11 cellular contexts compared by ENCODE assay signal in genomic region chr21:44919111-44919912, GRCh38. TPM values are rescaled to one million over a fixed set of nuclear protein-coding genes. Genes with fewer than 3 reads are reported as not detected.
DNase-seq lines count a peak whose midpoint lies in the region; ATAC-seq, FAIRE-seq and TF ChIP-seq lines count a peak whose summit lies in the region.
"Had no signal": no experiment of that assay in that cellular context is flagged by ENCODE, and none has a peak within 500 bp of the region (broad histone marks: within the 10 kb centered on the region; RNA-seq: fewer than 3 reads in every experiment).

No MANE protein-coding gene starts in this region.

- TF ChIP-seq POLR2A in endothelial cell of umbilical vein (IDR thresholded peaks at IDR 0.05; ENCODE audit: low read depth, low read length) (no peak), spleen (IDR thresholded peaks at IDR 0.05) (no peak)

- CTCF ChIA-PET in endothelial cell of umbilical vein (lab: Charles Lee), result interaction anchor here (0.7 to 1.6 kb wide), 10 partner anchors 8 to 220 kb away, joined by 3 to 9 read pairs (median 3); no protein-coding TSS in a partner anchor
- CTCF ChIA-PET in PC-3 (lab: Charles Lee), result no interaction called here

- dilution Hi-C loops in endothelial cell of umbilical vein (cut with MboI; ENCODE audit: extremely low pct_ligation_motif_present, low sequenced_read_pairs), result no loop called here

- no peaks in the 10 kb centered on the region for H3K9me1 ChIP-seq in endothelial cell of umbilical vein (replicated peaks; ENCODE audit: control insufficient read depth, extremely low read depth, insufficient read depth, low read length)

- H2AFZ ChIP-seq in endothelial cell of umbilical vein (ENCODE audit: low read depth, low read length) (peak overlapping the region; percentile 48), PC-3 (ENCODE audit: low read length) (no peak overlapping the region)

- H4K20me1 ChIP-seq in endothelial cell of umbilical vein (replicated peaks; ENCODE audit: control insufficient read depth, extremely low read depth, insufficient read depth, low read length) (no peaks in the 10 kb centered on the region), PC-3 (ENCODE audit: low read length) (no peaks in the 10 kb centered on the region)

- H3K9ac ChIP-seq in NT2/D1 (ENCODE audit: insufficient read length, low read depth) (peak overlapping the region; percentile 21), endothelial cell of umbilical vein (replicated peaks; ENCODE audit: extremely low read depth, insufficient read depth, low read length) (no peak overlapping the region), PC-3 (ENCODE audit: low read length) (no peak overlapping the region)

- WGBS in spleen, 5 donors, result 28 to 57% (median 47%) methylated on average over 6 to 23 of the region's 26 CpGs

- no peak for TF ChIP-seq CTCF in endothelial cell of umbilical vein (IDR thresholded peaks at IDR 0.05; ENCODE audit: extremely low read depth in 1 of 2, insufficient read depth in 1 of 2, low read depth in 1 of 2, low read length in 2 of 2)
- TF ChIP-seq CTCF in spleen (IDR thresholded peaks at IDR 0.05 in 8 of 11, conservative IDR thresholded peaks at IDR 0.05 in 3 of 11), result no peak
- no peak for TF ChIP-seq CTCF in PC-3 (conservative IDR thresholded peaks at IDR 0.05; ENCODE audit: low read depth, low read length)

- FAIRE-seq in endothelial cell of umbilical vein (lab: Jason Lieb, UNC), result no peak
- FAIRE-seq: A204.1 had no signal

- no peak for ATAC-seq in HG02763 (IDR thresholded peaks at IDR 0.05; ENCODE audit: unreplicated experiment)
- ATAC-seq in PC-3, result no peak

- peaks cover 14% of the 10 kb centered on the region for H3K27me3 ChIP-seq in NT2/D1 (ENCODE audit: insufficient read depth, insufficient read length)
- H3K27me3 ChIP-seq in endothelial cell of umbilical vein (ENCODE audit: control insufficient read depth in 2 of 2, insufficient read depth in 2 of 2, low read length in 2 of 2), result peaks cover 5 to 8% of the 10 kb centered on the region in 2 experiments
- H3K27me3 ChIP-seq in spleen (replicated peaks in 1 of 7), result no peaks in the 10 kb centered on the region
- H3K27me3 ChIP-seq in PC-3 (ENCODE audit: low read length), result no peaks in the 10 kb centered on the region

- no peaks in the 10 kb centered on the region for H3K9me2 ChIP-seq in PC-3 (replicated peaks; ENCODE audit: low read length)

- H3K4me1 ChIP-seq in NT2/D1 (ENCODE audit: insufficient read depth, insufficient read length), result peaks cover 10% of the 10 kb centered on the region
- peaks cover 17% of the 10 kb centered on the region for H3K4me1 ChIP-seq in endothelial cell of umbilical vein (ENCODE audit: control insufficient read depth, extremely low read depth, insufficient read depth, low read length)
- H3K4me1 ChIP-seq in spleen, result peaks cover 36 to 98% (median 79%) of the 10 kb centered on the region in 6 donors
- H3K4me1 ChIP-seq in PC-3 (ENCODE audit: insufficient read depth, low read length), result peaks cover 39% of the 10 kb centered on the region

- intact Hi-C loops in endothelial cell of umbilical vein (cut with micrococcal nuclease), result no loop called here
- intact Hi-C loops in spleen (cut with DNase I; ENCODE audit: low total_unique reads), result no loop called here
- intact Hi-C loops in PC-3 (cut with micrococcal nuclease), result no loop called here

- H3K36me3 ChIP-seq in NT2/D1 (ENCODE audit: insufficient read depth, insufficient read length, low read length), result no peaks in the 10 kb centered on the region
- H3K36me3 ChIP-seq in endothelial cell of umbilical vein (ENCODE audit: control insufficient read depth in 2 of 2, extremely low read depth in 1 of 2, insufficient read depth in 2 of 2, low read length in 2 of 2), result no peaks in the 10 kb centered on the region
- H3K36me3 ChIP-seq in spleen, result peaks cover 0 to 25% (median 11%) of the 10 kb centered on the region in 6 donors
- no peaks in the 10 kb centered on the region for H3K36me3 ChIP-seq in PC-3 (ENCODE audit: low read depth, low read length)

- POLR2A ChIA-PET in endothelial cell of umbilical vein (lab: Charles Lee) (no interaction called here), PC-3 (lab: Charles Lee; ENCODE audit: unreplicated experiment) (no interaction called here)

- peaks cover 10% of the 10 kb centered on the region for H3F3A ChIP-seq in PC-3 (ENCODE audit: low read length, unreplicated experiment)

- H3K4me2 ChIP-seq in endothelial cell of umbilical vein (ENCODE audit: insufficient read depth, low read length) (no peak overlapping the region), PC-3 (ENCODE audit: low read length) (no peak overlapping the region)

- BruUV-seq in endothelial cell of umbilical vein (replicated peaks; lab: Mats Ljungman, UMichigan), result no TSS peak
- no TSS peak for BruUV-seq in PC-3 (replicated peaks; lab: Mats Ljungman, UMichigan)

- H3K9me3 ChIP-seq in NT2/D1 (ENCODE audit: insufficient read depth, low read length) (no peaks in the 10 kb centered on the region), endothelial cell of umbilical vein (replicated peaks; ENCODE audit: control insufficient read depth, insufficient read depth, low read length) (no peaks in the 10 kb centered on the region), spleen (no peaks in the 10 kb centered on the region), PC-3 (ENCODE audit: low read length) (no peaks in the 10 kb centered on the region)
- H3K9me3 ChIP-seq: mucosa of descending colon had no signal

- peak; percentile 79 for DNase-seq in NK-92 treated with Interleukin-12 subunit alpha and Interleukin-12 subunit beta, amount 100 ng/mL, for 24 hours (lab: John Stamatoyannopoulos, UW)
- DNase-seq in NK-92 (lab: John Stamatoyannopoulos, UW; ENCODE audit: unreplicated experiment), result no peak
- no peak for DNase-seq in NT2/D1 (ENCODE audit: low read depth, low spot score)
- DNase-seq in endothelial cell of umbilical vein (ENCODE audit: low read depth, low spot score), result no peak
- peak; percentile 89 for DNase-seq in spleen
- no peak for DNase-seq in HuH-7.5 (ENCODE audit: low spot score)
- DNase-seq in PC-3, result no peak

- H3K27ac ChIP-seq in endothelial cell of umbilical vein (ENCODE audit: insufficient read depth, low read depth, low read length) (no peak overlapping the region), spleen (peak overlapping the region in 7 of 8 donors; percentile 85 to 97 (median 93)), PC-3 (ENCODE audit: low read length) (no peak overlapping the region)

- H3K79me2 ChIP-seq in endothelial cell of umbilical vein (ENCODE audit: control insufficient read depth, insufficient read depth, low read length) (no peaks in the 10 kb centered on the region), PC-3 (ENCODE audit: low read length) (peaks cover 34% of the 10 kb centered on the region)

- no peak overlapping the region for H3K4me3 ChIP-seq in NT2/D1 (ENCODE audit: insufficient read length, low read depth)
- H3K4me3 ChIP-seq in endothelial cell of umbilical vein (replicated peaks in 1 of 3; ENCODE audit: insufficient read depth in 1 of 3, low read depth in 1 of 3, low read length in 3 of 3), result no peak overlapping the region
- peak overlapping the region; percentile 57 to 93 (median 74) for H3K4me3 ChIP-seq in spleen
- H3K4me3 ChIP-seq in PC-3 (ENCODE audit: low read length), result no peak overlapping the region
- H3K4me3 ChIP-seq: mucosa of descending colon had no signal

TF ChIP-seq in endothelial cell of umbilical vein, 7 proteins besides CTCF, POLR2A, EP300 and RAD21 (continues in another document):
- TF ChIP-seq MYC (IDR thresholded peaks at IDR 0.05; ENCODE audit: low read depth, low read length) (no peak), JUN (IDR thresholded peaks at IDR 0.05; ENCODE audit: borderline replicate concordance, insufficient read depth, insufficient read length, low read depth) (no peak), GATA2 (IDR thresholded peaks at IDR 0.05; ENCODE audit: insufficient read depth, insufficient read length, low read depth, low read length) (no peak), FOS (IDR thresholded peaks at IDR 0.05; ENCODE audit: borderline replicate concordance, insufficient read depth, low read length) (no peak)

RNA-seq across cellular contexts. Expression of gene ITGB2, which starts 1.4 kb away (rescaled TPM):
- total RNA-seq in endothelial cell of umbilical vein, result 0.65 and 0.91 TPM in 2 replicates
- polyA plus RNA-seq in endothelial cell of umbilical vein, result 0.39 and 0.59 TPM in 2 replicates
- polyA plus RNA-seq in endothelial cell of umbilical vein (2011; cell fraction: cytosol; rRNA removed), result 0.26 and 0.87 TPM in 2 replicates
- 0.30 and 0.48 TPM in 2 replicates for polyA plus RNA-seq in endothelial cell of umbilical vein (2011; cell fraction: nucleus; rRNA removed)
- 0.94 and 1.9 TPM in 2 replicates for polyA plus RNA-seq in endothelial cell of umbilical vein (2012)
- polyA minus RNA-seq in endothelial cell of umbilical vein, result 0.19 TPM in 1 of 2 replicates, not detected in the other
- 0.72 TPM for polyA minus RNA-seq in endothelial cell of umbilical vein (2011; cell fraction: cytosol; rRNA and poly(A)+ RNA removed)
- polyA minus RNA-seq in endothelial cell of umbilical vein (2011; cell fraction: nucleus; rRNA and poly(A)+ RNA removed), result 0.58 TPM in 1 of 2 replicates, not detected in the other
- 100 to 1,000 TPM; 285 to 754 (median 415) TPM for total RNA-seq in spleen
- polyA plus RNA-seq in spleen, result 100 to 1,000 TPM in 2 of 3 donors, 10 to 100 TPM in 1; 92.1 to 332 (median 250) TPM
- 45.1 and 45.7 TPM in 2 replicates for total RNA-seq in PC-3 (2014; rRNA removed)
- total RNA-seq: RPMI7951 had no signal

RNA-seq across cellular contexts. Expression of gene SLX9, which starts 20.5 kb away (rescaled TPM):
- total RNA-seq in endothelial cell of umbilical vein (46.4 and 50.6 TPM in 2 replicates), spleen (10 to 100 TPM in 6 of 7 donors, 1 to 10 TPM in 1; 6.1 to 30.6 (median 26.4) TPM), PC-3 (2014; rRNA removed) (80.1 and 94.9 TPM in 2 replicates)
- polyA plus RNA-seq in endothelial cell of umbilical vein (27.0 and 27.7 TPM in 2 replicates), spleen (10 to 100 TPM; 16.4 to 35.4 (median 28.5) TPM)
- polyA plus RNA-seq in endothelial cell of umbilical vein (2011; cell fraction: cytosol; rRNA removed), result 22.2 and 31.4 TPM in 2 replicates
- polyA plus RNA-seq in endothelial cell of umbilical vein (2011; cell fraction: nucleus; rRNA removed), result 12.9 and 19.4 TPM in 2 replicates
- 22.1 and 31.0 TPM in 2 replicates for polyA plus RNA-seq in endothelial cell of umbilical vein (2012)
- 5.8 and 7.4 TPM in 2 replicates for polyA minus RNA-seq in endothelial cell of umbilical vein
- polyA minus RNA-seq in endothelial cell of umbilical vein (2011; cell fraction: cytosol; rRNA and poly(A)+ RNA removed), result 43.1 TPM
- 2.3 and 5.7 TPM in 2 replicates for polyA minus RNA-seq in endothelial cell of umbilical vein (2011; cell fraction: nucleus; rRNA and poly(A)+ RNA removed)

RNA-seq across cellular contexts. Expression of gene PTTG1IP, which starts 45.8 kb away (rescaled TPM):
- 406 and 415 TPM in 2 replicates for total RNA-seq in endothelial cell of umbilical vein
- 313 and 342 TPM in 2 replicates for polyA plus RNA-seq in endothelial cell of umbilical vein
- polyA plus RNA-seq in endothelial cell of umbilical vein (2011; cell fraction: cytosol; rRNA removed), result 289 and 309 TPM in 2 replicates
- polyA plus RNA-seq in endothelial cell of umbilical vein (2011; cell fraction: nucleus; rRNA removed), result 194 and 204 TPM in 2 replicates
- 314 and 368 TPM in 2 replicates for polyA plus RNA-seq in endothelial cell of umbilical vein (2012)
- polyA minus RNA-seq in endothelial cell of umbilical vein, result 267 and 299 TPM in 2 replicates
- 103 TPM for polyA minus RNA-seq in endothelial cell of umbilical vein (2011; cell fraction: cytosol; rRNA and poly(A)+ RNA removed)
- 77.5 and 96.0 TPM in 2 replicates for polyA minus RNA-seq in endothelial cell of umbilical vein (2011; cell fraction: nucleus; rRNA and poly(A)+ RNA removed)
- total RNA-seq in spleen, result 100 to 1,000 TPM; 121 to 189 (median 165) TPM
- 10 to 100 TPM; 57.6 to 69.3 (median 64.9) TPM for polyA plus RNA-seq in spleen
- total RNA-seq in PC-3 (2014; rRNA removed), result 330 and 455 TPM in 2 replicates

Comparison
In these comparisons a context has a peak if more than half of its experiments do, and no peak if none do; other contexts are left out.
1. DNase-seq: peak in NK-92 treated with Interleukin-12 subunit alpha and Interleukin-12 subunit beta, amount 100 ng/mL, for 24 hours (single experiment) and spleen (single experiment); none in NK-92 (single experiment), NT2/D1 (single experiment), endothelial cell of umbilical vein (single experiment), HuH-7.5 (single experiment) and PC-3 (single experiment).
2. H3K4me3 ChIP-seq: peak in spleen (8 of 8); none in NT2/D1 (single experiment), endothelial cell of umbilical vein (0 of 3) and PC-3 (single experiment).
3. H3K27ac ChIP-seq: peak in spleen (7 of 8); none in endothelial cell of umbilical vein (single experiment) and PC-3 (single experiment).
4. RNA of gene ITGB2, which starts 1.4 kb away (total RNA-seq): 285 to 754 TPM in spleen and 45.1 to 45.7 TPM in PC-3; 0.65 to 0.91 TPM in endothelial cell of umbilical vein; every median in the first group is over 10 times any median in the second.